In genomic region chr12:92493816-92494215, GRCh38 we compare ENCODE assay signal across 13 cellular contexts.
DNase-seq lines count a peak whose midpoint lies in the region; ATAC-seq and TF ChIP-seq lines count a peak whose summit lies in the region.
"Had no signal": no experiment of that assay in that cellular context is flagged by ENCODE, and none has a peak within 500 bp of the region (broad histone marks: within the 10 kb centered on the region; RNA-seq: fewer than 3 reads in every experiment).

No MANE protein-coding gene starts in this region.

- H3K27me3 Mint-ChIP-seq in immature natural killer cell (ENCODE audit: low read depth in 3 of 3) = no peaks in the 10 kb centered on the region
- H3K27me3 Mint-ChIP-seq: progenitor cell of endocrine pancreas had no signal

- H3K36me3 Mint-ChIP-seq in immature natural killer cell = peaks cover 0 to 19% (median 0%) of the 10 kb centered on the region in 3 donors

- peaks cover 0 to 2% (median 0%) of the 10 kb centered on the region in 6 donors for H3K9me3 Mint-ChIP-seq in immature natural killer cell

- no peak overlapping the region for H3K4me3 Mint-ChIP-seq in immature natural killer cell

- TF ChIP-seq CTCF in epithelial cell of esophagus (IDR thresholded peaks at IDR 0.05; ENCODE audit: insufficient read depth, low read depth, low read length, missing control alignments) = no peak

- peaks cover 0 to 5% of the 10 kb centered on the region in 2 donors for H3K4me1 Mint-ChIP-seq in immature natural killer cell

- no peak overlapping the region for H3K27ac Mint-ChIP-seq in immature natural killer cell
- H3K27ac Mint-ChIP-seq: progenitor cell of endocrine pancreas had no signal

- H3K4me3 ChIP-seq in epithelial cell of esophagus (ENCODE audit: low read length) = no peak overlapping the region

- ATAC-seq in GM18858 (IDR thresholded peaks at IDR 0.05; ENCODE audit: unreplicated experiment) (peak; percentile 58), GM21526 (IDR thresholded peaks at IDR 0.05; ENCODE audit: low FRiP score, unreplicated experiment) (peak; percentile 59), HG03280 (IDR thresholded peaks at IDR 0.05; ENCODE audit: unreplicated experiment) (peak; percentile 64), esophagus mucosa (no peak)

- DNase-seq in epithelial cell of esophagus (ENCODE audit: low read depth) (peak; percentile 17), immature natural killer cell (no peak), ureter (ENCODE audit: low spot score) (no peak), GOT3 (lab: John Stamatoyannopoulos, UW) (no peak)
- DNase-seq: DND-41; NCI-H226; stimulated activated CD8-positive, alpha-beta memory T cell treated with anti-CD3 and anti-CD28 coated beads, Interleukin-4, amount 100 ng/mL, for 48 hours; T-helper 9 cell had no signal
